ENCODE assay signal across 1 cellular context in the genomic region with DNA sequence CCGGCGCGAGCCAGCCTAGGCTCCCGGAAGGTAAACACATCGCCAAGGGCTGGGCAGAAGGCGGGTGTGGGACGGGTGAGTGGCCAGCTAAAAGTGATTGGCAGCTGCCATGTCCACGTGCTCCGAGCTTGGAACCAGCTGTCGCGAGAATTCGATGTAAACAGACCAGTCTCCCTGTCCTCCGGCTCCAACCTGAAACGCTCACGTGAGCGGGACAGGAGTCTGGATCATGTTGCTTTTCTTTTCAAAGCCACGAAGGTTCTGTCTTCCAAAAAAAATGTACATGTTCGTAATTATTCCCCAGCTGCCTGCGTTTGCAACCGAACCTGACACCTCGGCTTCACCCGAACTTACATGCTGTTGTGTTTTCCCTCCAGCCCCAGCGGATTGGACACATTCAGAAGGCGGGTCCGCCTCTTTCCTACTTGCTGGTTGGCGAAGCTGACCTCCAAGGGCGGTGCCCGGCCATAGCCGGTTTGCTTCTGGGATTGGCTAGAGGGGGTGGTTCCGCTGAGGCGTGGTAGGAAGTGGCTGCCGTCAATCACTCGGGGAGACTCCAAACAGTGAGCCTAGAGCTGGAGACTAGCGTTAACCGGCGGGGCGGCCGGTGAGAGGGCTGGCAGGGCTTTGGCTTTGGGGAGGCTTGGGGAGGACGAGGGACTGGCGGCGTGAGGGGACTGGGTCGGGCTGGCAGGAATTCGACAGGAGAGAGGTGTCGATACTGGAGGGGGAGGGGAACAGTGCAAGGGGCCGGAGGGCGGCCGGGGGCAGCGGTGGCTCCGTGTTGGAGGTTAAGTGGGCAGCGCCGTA.
TF ChIP-seq lines count a peak whose summit lies in the region.

TSS of gene BCAS3 (plus strand) at position 544 of the 810 bp plus-strand sequence.

TF ChIP-seq in HEK293, 187 proteins besides CTCF, POLR2A, EP300 and RAD21 (continued from another document and continues in another):
- TF ChIP-seq ZBTB11 (tag by site-specific recombination; conservative IDR thresholded peaks at IDR 0.05; ENCODE audit: low read depth) (no peak), ZNF626 (tag by site-specific recombination; IDR thresholded peaks at IDR 0.05) (no peak), TCF7L2 (IDR thresholded peaks at IDR 0.05; ENCODE audit: borderline replicate concordance, low read depth, low read length) (no peak), TRIM28 (IDR thresholded peaks at IDR 0.05; ENCODE audit: borderline replicate concordance, low read length) (no peak), ZNF776 (tag by site-specific recombination; IDR thresholded peaks at IDR 0.05; ENCODE audit: borderline replicate concordance) (no peak), ZNF114 (tag by site-specific recombination; IDR thresholded peaks at IDR 0.05) (no peak), PBX3 (CRISPR knock-in tag; IDR thresholded peaks at IDR 0.05) (peak; percentile 84; the same call in 1 of the 2 replicates), ZSCAN23 (tag by site-specific recombination; IDR thresholded peaks at IDR 0.05) (no peak), ZNF768 (tag by site-specific recombination; IDR thresholded peaks at IDR 0.05) (no peak), ZNF335 (tag by site-specific recombination; conservative IDR thresholded peaks at IDR 0.05) (peak; percentile 92), KLF7 (tag by site-specific recombination; IDR thresholded peaks at IDR 0.05; ENCODE audit: borderline replicate concordance) (no peak), ZNF658 (tag by site-specific recombination; IDR thresholded peaks at IDR 0.05) (no peak), ZBTB1 (tag by site-specific recombination; IDR thresholded peaks at IDR 0.05) (no peak), ZNF558 (tag by site-specific recombination; IDR thresholded peaks at IDR 0.05) (no peak), MEIS1 (CRISPR knock-in tag; IDR thresholded peaks at IDR 0.05; ENCODE audit: borderline replicate concordance) (no peak), ATF2 (tag by site-specific recombination; IDR thresholded peaks at IDR 0.05; ENCODE audit: low read depth) (no peak), KLF16 (tag by site-specific recombination; IDR thresholded peaks at IDR 0.05) (peak; percentile 70), ZNF707 (tag by site-specific recombination; IDR thresholded peaks at IDR 0.05) (no peak), ZNF398 (tag by site-specific recombination; IDR thresholded peaks at IDR 0.05) (no peak), ZFP3 (tag by site-specific recombination; IDR thresholded peaks at IDR 0.05; ENCODE audit: low read depth) (no peak), MYNN (tag by site-specific recombination; IDR thresholded peaks at IDR 0.05; ENCODE audit: borderline replicate concordance) (0 out of 2 replicates have a peak, but pooled peaks have one; percentile 34), ZNF266 (tag by site-specific recombination; IDR thresholded peaks at IDR 0.05; ENCODE audit: low read depth) (no peak), ZNF311 (tag by site-specific recombination; IDR thresholded peaks at IDR 0.05; ENCODE audit: borderline replicate concordance) (no peak), HOXA7 (CRISPR knock-in tag; IDR thresholded peaks at IDR 0.05; ENCODE audit: borderline replicate concordance) (no peak), ZBTB44 (tag by site-specific recombination; IDR thresholded peaks at IDR 0.05) (no peak), ZFP37 (tag by site-specific recombination; IDR thresholded peaks at IDR 0.05) (no peak), SCRT2 (tag by site-specific recombination; IDR thresholded peaks at IDR 0.05) (no peak), ZNF350 (tag by site-specific recombination; IDR thresholded peaks at IDR 0.05) (no peak), ZNF19 (tag by site-specific recombination; IDR thresholded peaks at IDR 0.05; ENCODE audit: low read depth) (no peak), ZNF529 (tag by site-specific recombination; IDR thresholded peaks at IDR 0.05; ENCODE audit: insufficient replicate concordance) (no peak), ZNF416 (tag by site-specific recombination; IDR thresholded peaks at IDR 0.05) (no peak), REPIN1 (tag by site-specific recombination; IDR thresholded peaks at IDR 0.05; ENCODE audit: low read depth) (peak; percentile 25; the same call in 1 of the 2 replicates), ZNF280C (tag by site-specific recombination; IDR thresholded peaks at IDR 0.05) (no peak), KLF10 (tag by site-specific recombination; IDR thresholded peaks at IDR 0.05) (peak; percentile 67; the same call in 1 of the 2 replicates)
- TF ChIP-seq, protein P1, sequence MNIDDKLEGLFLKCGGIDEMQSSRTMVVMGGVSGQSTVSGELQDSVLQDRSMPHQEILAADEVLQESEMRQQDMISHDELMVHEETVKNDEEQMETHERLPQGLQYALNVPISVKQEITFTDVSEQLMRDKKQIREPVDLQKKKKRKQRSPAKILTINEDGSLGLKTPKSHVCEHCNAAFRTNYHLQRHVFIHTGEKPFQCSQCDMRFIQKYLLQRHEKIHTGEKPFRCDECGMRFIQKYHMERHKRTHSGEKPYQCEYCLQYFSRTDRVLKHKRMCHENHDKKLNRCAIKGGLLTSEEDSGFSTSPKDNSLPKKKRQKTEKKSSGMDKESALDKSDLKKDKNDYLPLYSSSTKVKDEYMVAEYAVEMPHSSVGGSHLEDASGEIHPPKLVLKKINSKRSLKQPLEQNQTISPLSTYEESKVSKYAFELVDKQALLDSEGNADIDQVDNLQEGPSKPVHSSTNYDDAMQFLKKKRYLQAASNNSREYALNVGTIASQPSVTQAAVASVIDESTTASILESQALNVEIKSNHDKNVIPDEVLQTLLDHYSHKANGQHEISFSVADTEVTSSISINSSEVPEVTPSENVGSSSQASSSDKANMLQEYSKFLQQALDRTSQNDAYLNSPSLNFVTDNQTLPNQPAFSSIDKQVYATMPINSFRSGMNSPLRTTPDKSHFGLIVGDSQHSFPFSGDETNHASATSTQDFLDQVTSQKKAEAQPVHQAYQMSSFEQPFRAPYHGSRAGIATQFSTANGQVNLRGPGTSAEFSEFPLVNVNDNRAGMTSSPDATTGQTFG (tag by site-specific recombination; IDR thresholded peaks at IDR 0.05; ENCODE audit: borderline replicate concordance), result no peak
- TF ChIP-seq, protein P2, sequence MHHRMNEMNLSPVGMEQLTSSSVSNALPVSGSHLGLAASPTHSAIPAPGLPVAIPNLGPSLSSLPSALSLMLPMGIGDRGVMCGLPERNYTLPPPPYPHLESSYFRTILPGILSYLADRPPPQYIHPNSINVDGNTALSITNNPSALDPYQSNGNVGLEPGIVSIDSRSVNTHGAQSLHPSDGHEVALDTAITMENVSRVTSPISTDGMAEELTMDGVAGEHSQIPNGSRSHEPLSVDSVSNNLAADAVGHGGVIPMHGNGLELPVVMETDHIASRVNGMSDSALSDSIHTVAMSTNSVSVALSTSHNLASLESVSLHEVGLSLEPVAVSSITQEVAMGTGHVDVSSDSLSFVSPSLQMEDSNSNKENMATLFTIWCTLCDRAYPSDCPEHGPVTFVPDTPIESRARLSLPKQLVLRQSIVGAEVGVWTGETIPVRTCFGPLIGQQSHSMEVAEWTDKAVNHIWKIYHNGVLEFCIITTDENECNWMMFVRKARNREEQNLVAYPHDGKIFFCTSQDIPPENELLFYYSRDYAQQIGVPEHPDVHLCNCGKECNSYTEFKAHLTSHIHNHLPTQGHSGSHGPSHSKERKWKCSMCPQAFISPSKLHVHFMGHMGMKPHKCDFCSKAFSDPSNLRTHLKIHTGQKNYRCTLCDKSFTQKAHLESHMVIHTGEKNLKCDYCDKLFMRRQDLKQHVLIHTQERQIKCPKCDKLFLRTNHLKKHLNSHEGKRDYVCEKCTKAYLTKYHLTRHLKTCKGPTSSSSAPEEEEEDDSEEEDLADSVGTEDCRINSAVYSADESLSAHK (tag by site-specific recombination; IDR thresholded peaks at IDR 0.05), result no peak
- TF ChIP-seq, protein P3, sequence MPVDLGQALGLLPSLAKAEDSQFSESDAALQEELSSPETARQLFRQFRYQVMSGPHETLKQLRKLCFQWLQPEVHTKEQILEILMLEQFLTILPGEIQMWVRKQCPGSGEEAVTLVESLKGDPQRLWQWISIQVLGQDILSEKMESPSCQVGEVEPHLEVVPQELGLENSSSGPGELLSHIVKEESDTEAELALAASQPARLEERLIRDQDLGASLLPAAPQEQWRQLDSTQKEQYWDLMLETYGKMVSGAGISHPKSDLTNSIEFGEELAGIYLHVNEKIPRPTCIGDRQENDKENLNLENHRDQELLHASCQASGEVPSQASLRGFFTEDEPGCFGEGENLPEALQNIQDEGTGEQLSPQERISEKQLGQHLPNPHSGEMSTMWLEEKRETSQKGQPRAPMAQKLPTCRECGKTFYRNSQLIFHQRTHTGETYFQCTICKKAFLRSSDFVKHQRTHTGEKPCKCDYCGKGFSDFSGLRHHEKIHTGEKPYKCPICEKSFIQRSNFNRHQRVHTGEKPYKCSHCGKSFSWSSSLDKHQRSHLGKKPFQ (tag by site-specific recombination; IDR thresholded peaks at IDR 0.05), result no peak
